Comparison of ENCODE assay signal across 8 cellular contexts in genomic region chr3:87082806-87083440, GRCh38.
A peak's percentile ranks its signal among the peaks of the same experiment; 100 is the strongest.
DNase-seq lines count a peak whose midpoint lies in the region; ATAC-seq and TF ChIP-seq lines count a peak whose summit lies in the region.

No MANE protein-coding gene starts in this region.

- H3K36me3 ChIP-seq in ascending aorta (no peaks in the 10 kb centered on the region), testis (ENCODE audit: low read depth, missing control alignments) (no peaks in the 10 kb centered on the region)

- H3K27me3 ChIP-seq in ascending aorta (no peaks in the 10 kb centered on the region), testis (no peaks in the 10 kb centered on the region)

- no peak for TF ChIP-seq POLR2A in testis (IDR thresholded peaks at IDR 0.05)

- intact Hi-C loops in ascending aorta (cut with DNase I) (loop anchor here (2.0 to 5.0 kb wide), 3 partner anchors 84 to 308 kb away; no protein-coding TSS in a partner anchor), testis (cut with DNase I; ENCODE audit: low total_unique reads) (no loop called here)

- H3K9me3 ChIP-seq in ascending aorta (no peaks in the 10 kb centered on the region), testis (no peaks in the 10 kb centered on the region)

- peak; percentile 3 to 21 for DNase-seq in NCI-H446 (lab: John Stamatoyannopoulos, UW)
- no peak for DNase-seq in NCI-H446 treated with DMSO at 0.1 percent for 48 hours (lab: John Stamatoyannopoulos, UW)
- DNase-seq in NCI-H146 treated with DMSO at 0.1 percent for 48 hours (lab: John Stamatoyannopoulos, UW; ENCODE audit: unreplicated experiment): peak; percentile 62
- no peak for DNase-seq in ascending aorta (ENCODE audit: low spot score in 2 of 2)
- peak; percentile 53 for DNase-seq in iPS DF 4.7 (ENCODE audit: extremely low read depth, low spot score)
- DNase-seq in testis: peak; percentile 29

- ATAC-seq in HG02759 (IDR thresholded peaks at IDR 0.05; ENCODE audit: unreplicated experiment) (peak; percentile 81), GM19455 (IDR thresholded peaks at IDR 0.05; ENCODE audit: unreplicated experiment) (no peak)

- TF ChIP-seq CTCF in ascending aorta (IDR thresholded peaks at IDR 0.05): peak; percentile 48 to 69 (median 66)
- TF ChIP-seq CTCF in testis (IDR thresholded peaks at IDR 0.05): peak; percentile 34 to 43 (median 37)

- H3K4me3 ChIP-seq in ascending aorta (no peak overlapping the region), testis (no peak overlapping the region)

- H3K27ac ChIP-seq in ascending aorta (no peak overlapping the region), testis (no peak overlapping the region)

- H3K4me1 ChIP-seq in ascending aorta (no peaks in the 10 kb centered on the region), testis (no peaks in the 10 kb centered on the region)

- WGBS in testis, 2 donors: 57 to 58% methylated on average over 6 of the region's 6 CpGs

Comparison
In these comparisons a context has a peak if more than half of its experiments do, and no peak if none do; other contexts are left out.
1. DNase-seq: peak in NCI-H446 (2 of 2), NCI-H146 treated with DMSO at 0.1 percent for 48 hours (single experiment), iPS DF 4.7 (single experiment) and testis (single experiment); none in NCI-H446 treated with DMSO at 0.1 percent for 48 hours (single experiment) and ascending aorta (0 of 2).